In the genomic region with DNA sequence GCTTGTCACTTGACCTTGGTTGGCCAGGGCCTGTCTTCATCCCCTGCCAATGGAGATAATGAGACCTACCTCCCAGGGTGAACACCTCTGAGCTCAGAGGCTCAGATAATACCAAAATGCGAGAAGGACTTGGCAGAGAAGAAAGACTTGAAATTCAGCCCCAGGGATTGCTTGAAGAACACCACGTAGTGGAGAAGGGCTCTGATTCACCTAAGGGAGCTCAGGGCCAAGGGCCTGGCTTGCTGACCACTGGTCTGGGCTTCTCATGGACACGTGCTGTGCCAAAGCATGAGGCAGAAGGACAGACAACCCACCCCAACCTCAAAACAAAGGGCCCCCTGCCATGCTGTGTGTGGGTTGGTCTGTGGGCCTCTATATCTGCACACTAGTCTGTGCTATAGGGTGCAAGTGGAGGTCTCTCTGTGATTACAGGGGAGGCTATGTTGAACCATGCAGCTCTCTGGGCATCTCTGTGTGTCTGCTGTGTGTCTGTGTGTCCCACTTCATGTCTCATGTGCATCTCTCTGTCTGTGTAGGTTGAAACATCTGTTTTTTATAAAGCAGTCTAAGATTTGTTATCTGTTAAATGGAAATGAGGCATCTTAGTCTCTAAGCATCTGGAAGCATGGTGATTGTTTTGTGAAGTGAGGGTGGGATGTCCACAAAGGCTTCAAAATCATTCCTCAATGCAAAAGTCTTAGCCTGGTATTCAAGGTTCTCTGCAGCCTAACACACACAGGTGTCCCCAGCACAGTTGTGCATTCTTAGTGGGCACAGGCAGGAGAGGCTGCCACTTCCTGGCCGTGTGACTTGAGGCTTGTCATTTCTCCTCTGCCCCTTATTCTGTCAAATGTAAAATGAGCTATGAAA, we compare ENCODE assay signal across 16 cellular contexts.
"Had no signal": no experiment of that assay in that cellular context is flagged by ENCODE, and none has a peak within 500 bp of the region (broad histone marks: within the 10 kb centered on the region; RNA-seq: fewer than 3 reads in every experiment).

No MANE protein-coding gene starts in this region.

- DNase-seq: activated CD4-positive, alpha-beta T cell treated with anti-CD3 and anti-CD28 coated beads, Interleukin-2, amount 10 ng/mL, durations not matched to agents 24 days and 14 days; activated CD4-positive, CD25-positive, alpha-beta regulatory T cell; activated effector memory CD4-positive, alpha-beta T cell treated with anti-CD3 and anti-CD28 coated beads, Interleukin-2, amount 50 U/mL, for 16 hours; activated T-cell treated with anti-CD3 and anti-CD28 coated beads, Interleukin-2, amount 50 U/mL, for 4 hours; aorta; cortex of kidney; effector CD4-positive, alpha-beta T cell; heart right ventricle; sigmoid colon; spleen; stimulated activated CD4-positive, alpha-beta T cell treated with anti-CD3 and anti-CD28 coated beads, Interleukin-1b, Interleukin-23, amount 100 ng/mL, for 48 hours; stomach; testis; upper lobe of right lung had no signal

- H3K4me1 Mint-ChIP-seq: neural crest cell had no signal

- H3K27ac ChIP-seq: esophagus muscularis mucosa, heart right ventricle, sigmoid colon, spleen, stomach, testis, upper lobe of right lung had no signal

- H3K4me1 ChIP-seq: esophagus muscularis mucosa, sigmoid colon, testis had no signal

- H3K27me3 Mint-ChIP-seq: activated CD4-positive, alpha-beta T cell treated with anti-CD3 and anti-CD28 coated beads, Interleukin-2, amount 10 ng/mL, durations not matched to agents 24 days and 14 days had no signal

- H3K36me3 ChIP-seq: esophagus muscularis mucosa, heart right ventricle, sigmoid colon, spleen, stomach, upper lobe of right lung had no signal

- H3K4me3 Mint-ChIP-seq: activated CD4-positive, alpha-beta T cell treated with anti-CD3 and anti-CD28 coated beads, Interleukin-2, amount 10 ng/mL, durations not matched to agents 24 days and 14 days; activated T-cell treated with anti-CD3 and anti-CD28 coated beads, Interleukin-2, amount 50 U/mL, for 4 hours; neural crest cell had no signal

- H3K4me3 ChIP-seq: esophagus muscularis mucosa, heart right ventricle, sigmoid colon, spleen, stomach, testis, upper lobe of right lung had no signal

- H3K27me3 ChIP-seq: esophagus muscularis mucosa, heart right ventricle, sigmoid colon, spleen, stomach, testis, upper lobe of right lung had no signal

- ATAC-seq: activated T-cell treated with anti-CD3 and anti-CD28 coated beads, Interleukin-2, amount 50 U/mL, for 4 hours; upper lobe of right lung had no signal

- H3K9me3 ChIP-seq: esophagus muscularis mucosa, heart right ventricle, sigmoid colon, spleen, stomach, testis, upper lobe of right lung had no signal
